In genomic region chr10:97259119-97259518, GRCh38 we compare ENCODE assay signal across 24 cellular contexts.
"Had no signal": no experiment of that assay in that cellular context is flagged by ENCODE, and none has a peak within 500 bp of the region (broad histone marks: within the 10 kb centered on the region; RNA-seq: fewer than 3 reads in every experiment).

No MANE protein-coding gene starts in this region.

- H3K27ac ChIP-seq: adrenal gland, KMS-11 had no signal

- DNase-seq: activated CD4-positive, alpha-beta T cell treated with anti-CD3 and anti-CD28 coated beads for 48 hours; activated CD4-positive, alpha-beta T cell treated with anti-CD3 and anti-CD28 coated beads, Interleukin-2, amount 50 U/mL, for 4 hours; activated CD4-positive, CD25-positive, alpha-beta regulatory T cell treated with anti-CD3 and anti-CD28 coated beads, Interleukin-2, amount 50 U/mL, for 72 hours; activated CD8-positive, alpha-beta memory T cell treated with anti-CD3 and anti-CD28 coated beads, Interleukin-2, amount 50 U/mL, for 48 hours; activated CD8-positive, alpha-beta T cell treated with anti-CD3 and anti-CD28 coated beads, Interleukin-2, amount 10 ng/mL, durations not matched to agents 7 days and 5 days; activated gamma-delta T cell; activated naive CD4-positive, alpha-beta T cell treated with anti-CD3 and anti-CD28 coated beads, Interleukin-2, amount 10 ng/mL, durations not matched to agents 7 days and 5 days; activated naive CD8-positive, alpha-beta T cell treated with anti-CD3 and anti-CD28 coated beads, Interleukin-2, amount 10 ng/mL, durations not matched to agents 7 days and 5 days; activated T-cell treated with anti-CD3 and anti-CD28 coated beads, Interleukin-2, amount 50 U/mL, for 1 hour; adrenal gland; anterior cingulate cortex; NCI-H1105 treated with DMSO at 0.1 percent for 48 hours; NCI-H1436 treated with DMSO at 0.1 percent for 48 hours; NCI-H187; NCI-H2081; NCI-H510A treated with DMSO at 0.1 percent for 48 hours; NCI-H69; NK-92 treated with Interleukin-12 subunit alpha and Interleukin-12 subunit beta, amount 100 ng/mL, for 24 hours; OCI-M1; SHP77; T-helper 9 cell had no signal

- H3K27me3 ChIP-seq: adrenal gland had no signal

- H3K4me2 ChIP-seq: KMS-11 had no signal

- H3K27me3 Mint-ChIP-seq: activated naive CD4-positive, alpha-beta T cell treated with anti-CD3 and anti-CD28 coated beads, Interleukin-2, amount 10 ng/mL, durations not matched to agents 7 days and 5 days; activated naive CD8-positive, alpha-beta T cell treated with anti-CD3 and anti-CD28 coated beads, Interleukin-2, amount 10 ng/mL, durations not matched to agents 7 days and 5 days had no signal

- H3K4me3 Mint-ChIP-seq: activated CD8-positive, alpha-beta T cell treated with anti-CD3 and anti-CD28 coated beads, Interleukin-2, amount 10 ng/mL, durations not matched to agents 7 days and 5 days; activated naive CD4-positive, alpha-beta T cell treated with anti-CD3 and anti-CD28 coated beads, Interleukin-2, amount 10 ng/mL, durations not matched to agents 7 days and 5 days; activated naive CD8-positive, alpha-beta T cell treated with anti-CD3 and anti-CD28 coated beads, Interleukin-2, amount 10 ng/mL, durations not matched to agents 7 days and 5 days; T-helper 1 cell treated with Interleukin-12 subunit alpha and Interleukin-12 subunit beta and Interleukin-4 antibody, amounts not matched to agents 30 μg/mL and 1 μg/mL, for 36 hours; WTC11 had no signal

- H3K4me3 ChIP-seq: adrenal gland had no signal

- H3K27ac Mint-ChIP-seq: activated CD8-positive, alpha-beta T cell treated with anti-CD3 and anti-CD28 coated beads, Interleukin-2, amount 10 ng/mL, durations not matched to agents 7 days and 5 days; activated naive CD8-positive, alpha-beta T cell treated with anti-CD3 and anti-CD28 coated beads, Interleukin-2, amount 10 ng/mL, durations not matched to agents 7 days and 5 days; T-helper 1 cell treated with Interleukin-12 subunit alpha and Interleukin-12 subunit beta and Interleukin-4 antibody, amounts not matched to agents 30 μg/mL and 1 μg/mL, for 36 hours; WTC11 had no signal

- H3K9me3 Mint-ChIP-seq: activated naive CD4-positive, alpha-beta T cell treated with anti-CD3 and anti-CD28 coated beads, Interleukin-2, amount 10 ng/mL, durations not matched to agents 7 days and 5 days; T-helper 1 cell treated with Interleukin-12 subunit alpha and Interleukin-12 subunit beta and Interleukin-4 antibody, amounts not matched to agents 30 μg/mL and 1 μg/mL, for 36 hours had no signal

- H3K36me3 ChIP-seq: adrenal gland had no signal

- H3K9me3 ChIP-seq: adrenal gland had no signal
